Comparison of ENCODE assay signal across 8 cellular contexts in genomic region chr14:53109028-53109687, GRCh38. TPM values are rescaled to one million over a fixed set of nuclear protein-coding genes. Genes with fewer than 3 reads are reported as not detected.
DNase-seq lines count a peak whose midpoint lies in the region; ATAC-seq and TF ChIP-seq lines count a peak whose summit lies in the region.

No MANE protein-coding gene starts in this region.

- H3K27me3 ChIP-seq in naive thymus-derived CD4-positive, alpha-beta T cell (ENCODE audit: control insufficient read depth in 2 of 2, insufficient read depth in 2 of 2, low read length in 2 of 2), result no peaks in the 10 kb centered on the region

- no peaks in the 10 kb centered on the region for H3K27me3 Mint-ChIP-seq in activated CD8-positive, alpha-beta memory T cell treated with anti-CD3 and anti-CD28 coated beads, Interleukin-2, amount 10 ng/mL, durations not matched to agents 7 days and 5 days
- H3K27me3 Mint-ChIP-seq in naive thymus-derived CD4-positive, alpha-beta T cell, result no peaks in the 10 kb centered on the region

- H3K9me3 Mint-ChIP-seq in activated CD8-positive, alpha-beta memory T cell treated with anti-CD3 and anti-CD28 coated beads, Interleukin-2, amount 10 ng/mL, durations not matched to agents 7 days and 5 days (ENCODE audit: low read depth), result no peaks in the 10 kb centered on the region
- H3K9me3 Mint-ChIP-seq in naive thymus-derived CD4-positive, alpha-beta T cell, result peaks cover 0 to 6% (median 0%) of the 10 kb centered on the region in 11 donors

- H3K4me3 ChIP-seq in naive thymus-derived CD4-positive, alpha-beta T cell (ENCODE audit: low read length), result peak overlapping the region; percentile 70

- H3K27ac Mint-ChIP-seq in activated CD8-positive, alpha-beta memory T cell treated with anti-CD3 and anti-CD28 coated beads, Interleukin-2, amount 10 ng/mL, durations not matched to agents 7 days and 5 days, result no peak overlapping the region
- no peak overlapping the region for H3K27ac Mint-ChIP-seq in naive thymus-derived CD4-positive, alpha-beta T cell

- CTCF ChIA-PET in GM10248 (lab: Yijun Ruan, JAX), result interaction anchor here (0.7 to 2.9 kb wide), 14 partner anchors 10 to 80 kb away, joined by 3 to 17 read pairs (median 4); partner anchors contain the start of gene DDHD1
- CTCF ChIA-PET in activated CD8-positive, alpha-beta memory T cell treated with anti-CD3 and anti-CD28 coated beads, Interleukin-2, amount 10 ng/mL, durations not matched to agents 7 days and 5 days (lab: Charles Lee), result interaction anchor here (0.9 to 6.0 kb wide), 9 partner anchors 10 to 197 kb away, joined by 3 to 58 read pairs (median 4); partner anchors contain the start of gene DDHD1
- CTCF ChIA-PET in naive thymus-derived CD4-positive, alpha-beta T cell (lab: Charles Lee), result interaction anchor here (0.6 to 2.6 kb wide), 4 partner anchors 15 to 436 kb away, joined by 3 to 13 read pairs (median 6); partner anchors contain the start of gene DDHD1

- no peak overlapping the region for H3K4me3 Mint-ChIP-seq in activated CD8-positive, alpha-beta memory T cell treated with anti-CD3 and anti-CD28 coated beads, Interleukin-2, amount 10 ng/mL, durations not matched to agents 7 days and 5 days
- no peak overlapping the region for H3K4me3 Mint-ChIP-seq in naive thymus-derived CD4-positive, alpha-beta T cell

- H3K9me3 ChIP-seq in KOPT-K1 (ENCODE audit: insufficient read depth, low read length, poor library complexity, severe bottlenecking), result peaks cover 9% of the 10 kb centered on the region
- H3K9me3 ChIP-seq in naive thymus-derived CD4-positive, alpha-beta T cell (ENCODE audit: control insufficient read depth in 2 of 3, low read length in 3 of 3), result no peaks in the 10 kb centered on the region

- POLR2A ChIA-PET in GM10248 (lab: Yijun Ruan, JAX), result interaction anchor here (1.4 kb wide), 1 partner anchor 43 kb away, joined by 4 read pairs; no protein-coding TSS in a partner anchor
- POLR2A ChIA-PET in naive thymus-derived CD4-positive, alpha-beta T cell (lab: Charles Lee), result interaction anchor here (0.6 to 6.2 kb wide), 5 partner anchors 13 to 373 kb away, joined by 3 to 65 read pairs (median 3); partner anchors contain the start of gene DDHD1

- H3K36me3 ChIP-seq in KOPT-K1 (ENCODE audit: insufficient read depth, low read length), result no peaks in the 10 kb centered on the region
- H3K36me3 ChIP-seq in naive thymus-derived CD4-positive, alpha-beta T cell (ENCODE audit: control insufficient read depth in 2 of 3, insufficient read depth in 3 of 3, low read length in 3 of 3), result no peaks in the 10 kb centered on the region

- TF ChIP-seq CTCF in GM10248 (IDR thresholded peaks at IDR 0.05; ENCODE audit: control extremely low read depth, extremely low read depth, low read depth, missing control alignments) (peak; percentile 7), omental fat pad (IDR thresholded peaks at IDR 0.05) (no peak)

- H3K4me1 ChIP-seq in naive thymus-derived CD4-positive, alpha-beta T cell (ENCODE audit: control insufficient read depth in 2 of 2, insufficient read depth in 2 of 2, low read length in 2 of 2), result peaks cover 28% of the 10 kb centered on the region in 2 donors

- H3K4me1 Mint-ChIP-seq in activated CD8-positive, alpha-beta memory T cell treated with anti-CD3 and anti-CD28 coated beads, Interleukin-2, amount 10 ng/mL, durations not matched to agents 7 days and 5 days, result peaks cover 37% of the 10 kb centered on the region
- H3K4me1 Mint-ChIP-seq in naive thymus-derived CD4-positive, alpha-beta T cell, result peaks cover 10 to 44% (median 14%) of the 10 kb centered on the region in 7 donors

- intact Hi-C loops in naive thymus-derived CD4-positive, alpha-beta T cell (cut with micrococcal nuclease), result loop anchor here (1.0 to 5.0 kb wide), 8 partner anchors 8 to 557 kb away; partner anchors contain the start of genes GPR137C (in 2 of the 2), TXNDC16 (in 2 of the 2) and DDHD1 (in 1 of the 2)

- H3K27ac ChIP-seq in KOPT-K1 (ENCODE audit: low read depth, low read length, poor library complexity, severe bottlenecking), result peak overlapping the region; percentile 91
- H3K27ac ChIP-seq in naive thymus-derived CD4-positive, alpha-beta T cell (ENCODE audit: low read depth, low read length), result peak overlapping the region; percentile 67

- peaks cover 22% of the 10 kb centered on the region for H3K36me3 Mint-ChIP-seq in activated CD8-positive, alpha-beta memory T cell treated with anti-CD3 and anti-CD28 coated beads, Interleukin-2, amount 10 ng/mL, durations not matched to agents 7 days and 5 days
- H3K36me3 Mint-ChIP-seq in naive thymus-derived CD4-positive, alpha-beta T cell, result peaks cover 0 to 18% (median 0%) of the 10 kb centered on the region in 5 donors

- ATAC-seq in GM21526 (IDR thresholded peaks at IDR 0.05; ENCODE audit: low FRiP score, unreplicated experiment) (peak; percentile 91), omental fat pad (ENCODE audit: low FRiP score) (no peak)
- ATAC-seq in activated CD8-positive, alpha-beta memory T cell treated with anti-CD3 and anti-CD28 coated beads, Interleukin-2, amount 10 ng/mL, durations not matched to agents 7 days and 5 days, result peak; percentile 91
- peak; percentile 85 for ATAC-seq in naive thymus-derived CD4-positive, alpha-beta T cell

- DNase-seq in GM10248 (ENCODE audit: extremely low spot score), result peak; percentile 56
- DNase-seq in activated CD8-positive, alpha-beta memory T cell treated with anti-CD3 and anti-CD28 coated beads, Interleukin-2, amount 10 ng/mL, durations not matched to agents 7 days and 5 days, result peak; percentile 86
- DNase-seq in naive thymus-derived CD4-positive, alpha-beta T cell, result peak in 8 of 9 donors; percentile 37 to 62 (median 57)
- DNase-seq in omental fat pad (ENCODE audit: low spot score), result no peak
- no peak for DNase-seq in occipital lobe (lab: John Stamatoyannopoulos, UW)
- no peak for DNase-seq in SHP77 (lab: John Stamatoyannopoulos, UW)

RNA-seq across cellular contexts. Expression of gene DDHD1, which starts 44.0 kb away (rescaled TPM):
- 10 to 100 TPM; 70.7 to 80.5 TPM for total RNA-seq in activated CD8-positive, alpha-beta memory T cell treated with anti-CD3 and anti-CD28 coated beads, Interleukin-2, amount 10 ng/mL, durations not matched to agents 7 days and 5 days
- 100 to 1,000 TPM in 1 of 5 experiments, 10 to 100 TPM in 4; 46.7 to 103 (median 55.5) TPM for total RNA-seq in naive thymus-derived CD4-positive, alpha-beta T cell
- 1 to 10 TPM; 6.7 to 7.0 TPM for polyA plus RNA-seq in naive thymus-derived CD4-positive, alpha-beta T cell
- 10 to 100 TPM; 13.7 to 26.3 (median 21.2) TPM for total RNA-seq in omental fat pad
- total RNA-seq in occipital lobe, result 59.4 TPM

Comparison
In these comparisons a context has a peak if more than half of its experiments do, and no peak if none do; other contexts are left out.
1. DNase-seq: peak in GM10248 (single experiment), activated CD8-positive, alpha-beta memory T cell treated with anti-CD3 and anti-CD28 coated beads, Interleukin-2, amount 10 ng/mL, durations not matched to agents 7 days and 5 days (single experiment) and naive thymus-derived CD4-positive, alpha-beta T cell (8 of 9); none in omental fat pad (single experiment), occipital lobe (single experiment) and SHP77 (0 of 2).